20 cellular contexts compared by ENCODE assay signal in genomic region chr5:87029951-87030350, GRCh38.
"Had no signal": no experiment of that assay in that cellular context is flagged by ENCODE, and none has a peak within 500 bp of the region (broad histone marks: within the 10 kb centered on the region; RNA-seq: fewer than 3 reads in every experiment).

No MANE protein-coding gene starts in this region.

- H3K36me3 ChIP-seq: colonic mucosa, esophagus muscularis mucosa, gastrocnemius medialis, lower lobe of right lung, neutrophil, ovary, prostate gland, right atrium auricular region, tibial artery had no signal

- H3K9me3 ChIP-seq: colonic mucosa, esophagus muscularis mucosa, gastrocnemius medialis, lower lobe of right lung, neutrophil, ovary, prostate gland, right atrium auricular region, tibial artery had no signal

- ATAC-seq: effector memory CD8-positive, alpha-beta T cell; gastrocnemius medialis; left colon; lower lobe of right lung; naive thymus-derived CD8-positive, alpha-beta T cell; T-cell had no signal

- H3K27me3 ChIP-seq: colonic mucosa, dorsolateral prefrontal cortex, esophagus muscularis mucosa, gastrocnemius medialis, neutrophil, ovary, right atrium auricular region had no signal

- DNase-seq: activated naive CD4-positive, alpha-beta T cell treated with Interleukin-2 at 50 U/mL for 16 hours; activated naive CD8-positive, alpha-beta T cell treated with anti-CD3 and anti-CD28 coated beads for 36 hours; activated T-cell treated with anti-CD3 and anti-CD28 coated beads, Interleukin-2, amount 50 U/mL, for 24 hours; colonic mucosa; dorsolateral prefrontal cortex; effector memory CD8-positive, alpha-beta T cell; gastrocnemius medialis; head of caudate nucleus; left colon; lower lobe of right lung; naive thymus-derived CD8-positive, alpha-beta T cell; ovary; stimulated activated CD4-positive, alpha-beta T cell treated with anti-CD3 and anti-CD28 coated beads, Interleukin-1b, Interleukin-23, amount 100 ng/mL, for 48 hours; substantia nigra; T-cell; tibial artery had no signal

- H3K27ac ChIP-seq: colonic mucosa, dorsolateral prefrontal cortex, esophagus muscularis mucosa, gastrocnemius medialis, lower lobe of right lung, neutrophil, ovary, prostate gland, right atrium auricular region, tibial artery had no signal

- H3K4me1 ChIP-seq: colonic mucosa, esophagus muscularis mucosa, gastrocnemius medialis, lower lobe of right lung, prostate gland, right atrium auricular region, tibial artery had no signal

- H3K4me3 ChIP-seq: colonic mucosa, dorsolateral prefrontal cortex, esophagus muscularis mucosa, gastrocnemius medialis, lower lobe of right lung, ovary, prostate gland, right atrium auricular region, tibial artery had no signal
